Comparison of ENCODE assay signal across 28 cellular contexts in the genomic region with DNA sequence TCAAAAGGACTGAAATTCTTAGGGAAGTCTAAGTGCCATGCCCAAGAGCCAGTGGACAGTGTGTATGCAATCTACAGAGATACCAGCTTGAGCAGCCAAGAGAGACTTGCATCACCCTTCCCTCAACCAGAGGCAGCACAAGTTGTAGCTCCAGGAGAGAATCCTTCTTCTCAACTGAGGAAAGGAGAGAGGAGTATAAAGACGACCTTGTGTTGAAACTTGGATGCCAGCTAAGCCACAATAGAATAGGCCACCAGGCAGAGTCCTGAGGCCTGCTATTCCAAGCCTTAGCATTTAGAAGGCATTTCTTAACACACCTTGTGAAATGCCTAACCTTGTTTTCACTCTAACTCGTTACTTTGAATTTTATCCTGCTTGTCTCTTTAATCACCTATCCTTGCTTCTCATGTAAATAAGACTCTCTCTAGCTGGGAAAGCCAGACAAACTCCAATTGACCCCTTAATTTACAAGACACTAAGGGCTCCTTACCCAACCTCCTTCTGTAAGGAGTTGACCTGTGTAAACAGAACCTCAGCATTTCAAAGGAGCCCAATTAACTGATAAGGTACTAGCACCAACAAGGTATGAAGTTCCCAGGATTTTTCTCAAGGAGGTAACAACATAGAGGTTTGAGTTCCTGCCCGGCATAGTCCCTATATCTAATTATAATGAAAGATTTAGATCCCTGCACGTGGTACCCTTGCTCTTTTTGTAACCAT.
"Had no signal": no experiment of that assay in that cellular context is flagged by ENCODE, and none has a peak within 500 bp of the region (broad histone marks: within the 10 kb centered on the region; RNA-seq: fewer than 3 reads in every experiment).

No MANE protein-coding gene starts in this region.

- H3K4me3 Mint-ChIP-seq: activated CD4-positive, alpha-beta T cell treated with anti-CD3 and anti-CD28 coated beads, Interleukin-2, amount 10 ng/mL, durations not matched to agents 24 days and 14 days; activated naive CD8-positive, alpha-beta T cell treated with anti-CD3 and anti-CD28 coated beads, Interleukin-2, amount 50 U/mL, for 24 hours; activated T-cell treated with anti-CD3 and anti-CD28 coated beads, Interleukin-2, amount 50 U/mL, for 4 hours; T-helper 1 cell treated with Interleukin-12 subunit alpha and Interleukin-12 subunit beta and Interleukin-4 antibody, amounts not matched to agents 30 μg/mL and 1 μg/mL, for 36 hours had no signal

- ATAC-seq: activated naive CD4-positive, alpha-beta T cell treated with anti-CD3 and anti-CD28 coated beads, Interleukin-2, amount 50 U/mL, for 72 hours; activated naive CD8-positive, alpha-beta T cell treated with anti-CD3 and anti-CD28 coated beads, Interleukin-2, amount 50 U/mL, for 24 hours; activated T-cell treated with anti-CD3 and anti-CD28 coated beads, Interleukin-2, amount 50 U/mL, for 4 hours; body of pancreas had no signal

- H3K9me3 Mint-ChIP-seq: activated CD4-positive, alpha-beta T cell treated with anti-CD3 and anti-CD28 coated beads, Interleukin-2, amount 10 ng/mL, durations not matched to agents 24 days and 14 days had no signal

- H3K36me3 ChIP-seq: ascending aorta, MG63 had no signal

- H3K4me1 ChIP-seq: ascending aorta, body of pancreas had no signal

- H3K27me3 ChIP-seq: ascending aorta, body of pancreas, MG63 had no signal

- H3K4me3 ChIP-seq: ascending aorta, body of pancreas, MG63 had no signal

- H3K4me1 Mint-ChIP-seq: activated CD4-positive, alpha-beta T cell treated with anti-CD3 and anti-CD28 coated beads, Interleukin-2, amount 10 ng/mL, durations not matched to agents 24 days and 14 days; activated naive CD8-positive, alpha-beta T cell treated with anti-CD3 and anti-CD28 coated beads, Interleukin-2, amount 50 U/mL, for 24 hours had no signal

- H3K9me3 ChIP-seq: ascending aorta, body of pancreas, MG63 had no signal

- H3K27me3 Mint-ChIP-seq: activated CD4-positive, alpha-beta T cell treated with anti-CD3 and anti-CD28 coated beads, Interleukin-2, amount 10 ng/mL, durations not matched to agents 24 days and 14 days; activated naive CD8-positive, alpha-beta T cell treated with anti-CD3 and anti-CD28 coated beads, Interleukin-2, amount 50 U/mL, for 24 hours had no signal

- FAIRE-seq: bronchial epithelial cell, RCC 7860 had no signal

- DNase-seq: activated CD4-positive, alpha-beta T cell treated with anti-CD3 and anti-CD28 coated beads, Interleukin-2, amount 10 ng/mL, durations not matched to agents 24 days and 14 days; activated CD4-positive, alpha-beta T cell treated with anti-CD3 and anti-CD28 coated beads, Interleukin-2, amount 50 U/mL, for 48 hours; activated CD4-positive, CD25-positive, alpha-beta regulatory T cell treated with anti-CD3 and anti-CD28 coated beads, Interleukin-2, amount 50 U/mL, for 72 hours; activated CD8-positive, alpha-beta memory T cell treated with anti-CD3 and anti-CD28 coated beads for 24 hours; activated effector memory CD4-positive, alpha-beta T cell treated with anti-CD3 and anti-CD28 coated beads, Interleukin-2, amount 50 U/mL, for 16 hours; activated naive CD4-positive, alpha-beta T cell treated with Interleukin-2 at 50 U/mL for 16 hours; activated naive CD8-positive, alpha-beta T cell treated with anti-CD3 and anti-CD28 coated beads, Interleukin-2, amount 50 U/mL, for 24 hours; activated T-cell treated with anti-CD3 and anti-CD28 coated beads, Interleukin-2, amount 50 U/mL, for 4 hours; amniotic stem cell; body of pancreas; MG63; MV-4-11; NCI-H1092 treated with DMSO at 0.1 percent for 48 hours; NCI-H1417 treated with DMSO at 0.1 percent for 48 hours; NCI-H1694; NCI-H2029; NCI-H2107; NCI-H2171 treated with DMSO at 0.1 percent for 48 hours; NCI-H226; NCI-H510A; NCI-H526 treated with DMSO at 0.1 percent for 48 hours; NCI-H82; SHP77 treated with DMSO at 0.1 percent for 48 hours had no signal

- H3K27ac Mint-ChIP-seq: activated CD4-positive, alpha-beta T cell treated with anti-CD3 and anti-CD28 coated beads, Interleukin-2, amount 10 ng/mL, durations not matched to agents 24 days and 14 days; activated naive CD4-positive, alpha-beta T cell treated with anti-CD3 and anti-CD28 coated beads, Interleukin-2, amount 50 U/mL, for 72 hours; activated naive CD8-positive, alpha-beta T cell treated with anti-CD3 and anti-CD28 coated beads, Interleukin-2, amount 50 U/mL, for 24 hours; T-helper 1 cell treated with Interleukin-12 subunit alpha and Interleukin-12 subunit beta and Interleukin-4 antibody, amounts not matched to agents 30 μg/mL and 1 μg/mL, for 36 hours had no signal

- H3K27ac ChIP-seq: ascending aorta, body of pancreas had no signal
